In the genomic region with DNA sequence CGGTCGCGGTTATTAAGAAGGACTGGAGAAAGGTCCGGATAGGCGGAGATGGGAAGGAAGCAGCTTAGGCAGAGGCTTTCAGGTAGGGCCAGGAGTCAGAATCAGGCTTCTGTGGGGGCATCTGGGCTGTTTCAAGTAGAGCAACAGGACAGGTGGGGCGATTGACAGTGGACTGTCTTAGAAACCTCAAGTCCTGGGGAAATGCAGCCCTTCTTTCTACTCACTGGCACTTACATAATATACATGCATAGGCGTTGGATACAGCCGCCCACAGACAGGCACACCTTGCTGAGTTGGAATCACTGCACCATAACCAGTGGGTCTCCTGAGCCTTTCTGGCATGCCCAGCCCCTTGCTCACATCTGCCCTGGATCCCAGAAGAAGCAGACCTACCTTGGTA, we compare ENCODE assay signal across 8 cellular contexts. TPM values are rescaled to one million over a fixed set of nuclear protein-coding genes. Genes with fewer than 3 reads are reported as not detected.
DNase-seq lines count a peak whose midpoint lies in the region; ATAC-seq, FAIRE-seq and TF ChIP-seq lines count a peak whose summit lies in the region.

No MANE protein-coding gene starts in this region.

- ATAC-seq in HG03045 (IDR thresholded peaks at IDR 0.05; ENCODE audit: unreplicated experiment) (no peak), GM18517 (IDR thresholded peaks at IDR 0.05; ENCODE audit: unreplicated experiment) (no peak)

- no peaks in the 10 kb centered on the region for H3K27me3 ChIP-seq in HAP-1 (ENCODE audit: low read depth)
- H3K27me3 ChIP-seq in right atrium auricular region: no peaks in the 10 kb centered on the region
- H3K27me3 ChIP-seq in small intestine (ENCODE audit: control insufficient read depth in 2 of 2, insufficient read depth in 2 of 2, low read length in 2 of 2): no peaks in the 10 kb centered on the region

- H3K27ac ChIP-seq in right atrium auricular region: peak overlapping the region; percentile 91 to 96
- peak overlapping the region; percentile 84 to 98 for H3K27ac ChIP-seq in small intestine (ENCODE audit: low read depth in 1 of 2, low read length in 1 of 2)

- H3K36me3 ChIP-seq in HAP-1 (replicated peaks) (peaks cover 24% of the 10 kb centered on the region), right atrium auricular region (peaks cover 19% of the 10 kb centered on the region), small intestine (ENCODE audit: control insufficient read depth in 2 of 2, insufficient read depth in 2 of 2, low read length in 2 of 2) (peaks cover 0 to 4% of the 10 kb centered on the region in 2 donors)

- 2 to 3% (median 2%) methylated on average over 8 of the region's 8 CpGs for WGBS in small intestine, 3 donors

- FAIRE-seq in small intestine (lab: Jason Lieb, UNC) (no peak), D721Med (lab: Jason Lieb, UNC) (no peak)

- in situ Hi-C loops in HAP-1 (cut with MboI; ENCODE audit: low sequenced_read_pairs): no loop called here

- no peaks in the 10 kb centered on the region for H3K9me3 ChIP-seq in HAP-1
- H3K9me3 ChIP-seq in right atrium auricular region: no peaks in the 10 kb centered on the region
- no peaks in the 10 kb centered on the region for H3K9me3 ChIP-seq in small intestine (ENCODE audit: control insufficient read depth, low read depth)

- H3K4me3 ChIP-seq in HAP-1 (peak overlapping the region; percentile 79), WI38 (ENCODE audit: low read depth, low read length) (peak overlapping the region; percentile 87), right atrium auricular region (peak overlapping the region; percentile 53 to 99), small intestine (ENCODE audit: low read depth in 1 of 2, low read length in 2 of 2) (peak overlapping the region; percentile 84 to 86)

- no peak for DNase-seq in HAP-1 (ENCODE audit: low spot score in 2 of 2)
- DNase-seq in right atrium auricular region (ENCODE audit: low spot score): no peak
- DNase-seq in small intestine: no peak
- no peak for DNase-seq in inferior parietal cortex (ENCODE audit: extremely low spot score)
- no peak for DNase-seq in D721Med (ENCODE audit: insufficient read length, low spot score)

- TF ChIP-seq CTCF in WI38 (IDR thresholded peaks at IDR 0.05; ENCODE audit: low read depth, low read length) (no peak), right atrium auricular region (IDR thresholded peaks at IDR 0.05) (no peak), D721Med (IDR thresholded peaks at IDR 0.05; ENCODE audit: insufficient read depth, missing control alignments) (no peak)

- peaks cover 28% of the 10 kb centered on the region for H3K4me1 ChIP-seq in HAP-1
- H3K4me1 ChIP-seq in right atrium auricular region: peaks cover 0 to 45% of the 10 kb centered on the region in 2 donors
- H3K4me1 ChIP-seq in small intestine (ENCODE audit: control insufficient read depth in 2 of 2, insufficient read depth in 1 of 2, low read depth in 1 of 2, low read length in 1 of 2): peaks cover 0 to 12% of the 10 kb centered on the region in 2 donors

RNA-seq across cellular contexts. Expression of gene MYD88, which starts 0.7 kb away (rescaled TPM):
- total RNA-seq in right atrium auricular region: 10 to 100 TPM in 1 of 2 donors, 1 to 10 TPM in 1; 7.1 to 14.3 TPM
- polyA plus RNA-seq in small intestine: 10 to 100 TPM; 32.1 to 62.2 (median 51.6) TPM

RNA-seq across cellular contexts. Expression of gene ACAA1, which starts 2.3 kb away (rescaled TPM):
- total RNA-seq in right atrium auricular region: 10 to 100 TPM; 50.9 to 74.0 TPM
- 100 to 1,000 TPM in 2 of 3 donors, 10 to 100 TPM in 1; 59.6 to 443 (median 272) TPM for polyA plus RNA-seq in small intestine

RNA-seq across cellular contexts. Expression of gene OXSR1, which starts 26.1 kb away (rescaled TPM):
- total RNA-seq in right atrium auricular region: 10 to 100 TPM; 25.8 to 27.2 TPM
- polyA plus RNA-seq in small intestine: 10 to 100 TPM; 15.3 to 21.5 (median 18.1) TPM
